In the genomic region with DNA sequence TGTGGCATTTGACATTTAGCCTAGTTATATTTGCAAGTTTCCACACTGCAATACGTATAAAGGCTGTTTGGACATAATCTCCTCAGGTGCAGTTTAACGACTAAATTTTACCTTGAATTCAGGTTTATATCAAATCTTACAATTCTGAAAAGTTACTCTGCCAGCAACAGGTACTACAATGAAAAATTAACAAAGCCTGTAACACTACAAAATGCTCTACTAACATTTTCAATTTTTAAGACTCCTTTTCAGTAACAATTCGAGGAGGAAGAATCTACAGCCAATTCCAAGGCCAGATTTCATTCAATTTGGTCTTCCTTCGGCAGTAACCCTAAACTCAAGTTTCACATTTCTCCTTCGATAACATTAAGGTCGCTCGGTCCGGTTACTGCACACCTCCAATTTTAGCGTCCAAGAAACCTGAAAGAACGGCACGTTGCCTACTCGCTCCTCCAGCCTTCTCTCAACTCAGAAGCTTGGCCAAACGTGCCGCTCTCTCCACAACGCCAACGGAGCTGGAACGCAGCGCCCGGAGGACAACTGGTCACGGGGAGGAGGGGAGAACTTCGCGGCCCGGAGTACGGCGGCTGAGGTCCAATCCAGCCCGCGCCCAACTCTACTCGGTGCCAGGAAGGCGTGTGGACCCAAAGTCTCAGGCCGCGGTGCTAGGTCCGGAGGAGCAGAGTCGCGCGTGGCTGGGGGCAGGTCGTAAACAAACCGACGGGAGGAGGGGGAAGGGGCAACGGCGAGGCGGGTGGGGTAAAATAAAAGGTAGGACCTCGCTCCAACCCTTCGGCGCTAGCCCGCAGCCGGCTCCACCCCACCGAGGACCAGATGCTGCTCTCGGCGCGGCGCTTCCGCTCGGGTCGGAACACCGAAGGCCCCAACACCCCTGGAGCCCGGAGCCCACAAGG, we compare ENCODE assay signal across 8 cellular contexts. TPM values are rescaled to one million over a fixed set of nuclear protein-coding genes. Genes with fewer than 3 reads are reported as not detected.
DNase-seq lines count a peak whose midpoint lies in the region; ATAC-seq and TF ChIP-seq lines count a peak whose summit lies in the region.

No MANE protein-coding gene starts in this region.

- DNase-seq in CD4-positive, alpha-beta T cell, result peak in 7 of 10 experiments; percentile 16 to 41 (median 18)
- DNase-seq in SW 1271 (lab: John Stamatoyannopoulos, UW), result peak; percentile 19 to 41
- DNase-seq in brain microvascular endothelial cell, result peak; percentile 35
- DNase-seq in NCI-H1694 (lab: John Stamatoyannopoulos, UW), result no peak

- POLR2A ChIA-PET in CD4-positive, alpha-beta T cell (lab: Charles Lee), result interaction anchor here (0.6 to 2.7 kb wide), 18 partner anchors 12 to 418 kb away, joined by 3 to 28 read pairs (median 6); partner anchors contain the start of genes ACSL6 and RAPGEF6

- peaks cover 5% of the 10 kb centered on the region for H3K4me1 ChIP-seq in skeletal muscle satellite cell (ENCODE audit: control insufficient read depth, insufficient read depth, low read length)

- CTCF ChIA-PET in CD4-positive, alpha-beta T cell (lab: Charles Lee), result interaction anchor here (2.0 kb wide), 1 partner anchor 207 kb away, joined by 6 read pairs; no protein-coding TSS in a partner anchor

- H3K27ac ChIP-seq in CD4-positive, alpha-beta T cell (ENCODE audit: low read depth, low read length), result peak overlapping the region; percentile 91
- H3K27ac ChIP-seq in brain microvascular endothelial cell, result peak overlapping the region; percentile 99

- intact Hi-C loops in CD4-positive, alpha-beta T cell (cut with DNase I, micrococcal nuclease), result loop anchor here in 1 of 2 experiments (5.0 kb wide), 1 partner anchor 624 kb away; the partner anchor contains the start of gene LYRM7

- no peaks in the 10 kb centered on the region for H3K27me3 Mint-ChIP-seq in CD4-positive, alpha-beta T cell

- peaks cover 18% of the 10 kb centered on the region for H3K36me3 Mint-ChIP-seq in CD4-positive, alpha-beta T cell (ENCODE audit: low read depth)

- H3K27ac Mint-ChIP-seq in CD4-positive, alpha-beta T cell, result peak overlapping the region; percentile 96

- ATAC-seq in CD4-positive, alpha-beta T cell (ENCODE audit: poor library complexity), result peak; percentile 4
- ATAC-seq in GM19395 (IDR thresholded peaks at IDR 0.05; ENCODE audit: unreplicated experiment) (peak; percentile 23), HG03460 (IDR thresholded peaks at IDR 0.05; ENCODE audit: unreplicated experiment) (peak; percentile 20)

- no peak for TF ChIP-seq CTCF in CD4-positive, alpha-beta T cell (IDR thresholded peaks at IDR 0.05)
- TF ChIP-seq CTCF in brain microvascular endothelial cell (IDR thresholded peaks at IDR 0.05; ENCODE audit: low read depth, low read length, missing control alignments), result no peak

- peak overlapping the region; percentile 100 for H3K9ac ChIP-seq in skeletal muscle satellite cell (ENCODE audit: low read depth, low read length)

- no peaks in the 10 kb centered on the region for H3K27me3 ChIP-seq in CD4-positive, alpha-beta T cell (ENCODE audit: control insufficient read depth, insufficient read depth, low read length)
- no peaks in the 10 kb centered on the region for H3K27me3 ChIP-seq in brain microvascular endothelial cell (replicated peaks)
- no peaks in the 10 kb centered on the region for H3K27me3 ChIP-seq in skeletal muscle satellite cell (ENCODE audit: control insufficient read depth, insufficient read depth, low read length)

- H3K4me3 Mint-ChIP-seq in CD4-positive, alpha-beta T cell, result peak overlapping the region; percentile 98

- no peaks in the 10 kb centered on the region for H3K9me3 ChIP-seq in CD4-positive, alpha-beta T cell (ENCODE audit: control insufficient read depth, low read length)
- H3K9me3 ChIP-seq in iPS-18c (ENCODE audit: control insufficient read depth, insufficient read depth, low read length) (no peaks in the 10 kb centered on the region), skeletal muscle satellite cell (replicated peaks; ENCODE audit: low read length) (no peaks in the 10 kb centered on the region)

- peaks cover 53% of the 10 kb centered on the region for H3K4me1 Mint-ChIP-seq in CD4-positive, alpha-beta T cell (ENCODE audit: low read depth)

- H3K36me3 ChIP-seq in brain microvascular endothelial cell (replicated peaks), result peaks cover 5% of the 10 kb centered on the region
- H3K36me3 ChIP-seq in skeletal muscle satellite cell (ENCODE audit: insufficient read depth, low read length), result peaks cover 5% of the 10 kb centered on the region

- H3K4me3 ChIP-seq in brain microvascular endothelial cell (ENCODE audit: low read depth, low read length) (peak overlapping the region; percentile 98), iPS-18c (ENCODE audit: insufficient read depth, low read depth, low read length) (peak overlapping the region; percentile 94), skeletal muscle satellite cell (ENCODE audit: low read length) (peak overlapping the region; percentile 89)

- H3K9me3 Mint-ChIP-seq in CD4-positive, alpha-beta T cell, result no peaks in the 10 kb centered on the region

- in situ Hi-C loops in brain microvascular endothelial cell (cut with HindIII; ENCODE audit: low pct_ligation_motif_present, low sequenced_read_pairs), result no loop called here

- peak overlapping the region; percentile 82 for H3K4me2 ChIP-seq in skeletal muscle satellite cell (ENCODE audit: low read length)

RNA-seq across cellular contexts. Expression of gene FNIP1, which starts 0.7 kb away (rescaled TPM):
- total RNA-seq in CD4-positive, alpha-beta T cell, result 10 to 100 TPM; 34.5 to 34.7 TPM
- 37.8 and 53.2 TPM in 2 replicates for total RNA-seq in skeletal muscle satellite cell (2012; rRNA removed)
